ENCODE assay signal across 12 cellular contexts in the genomic region with DNA sequence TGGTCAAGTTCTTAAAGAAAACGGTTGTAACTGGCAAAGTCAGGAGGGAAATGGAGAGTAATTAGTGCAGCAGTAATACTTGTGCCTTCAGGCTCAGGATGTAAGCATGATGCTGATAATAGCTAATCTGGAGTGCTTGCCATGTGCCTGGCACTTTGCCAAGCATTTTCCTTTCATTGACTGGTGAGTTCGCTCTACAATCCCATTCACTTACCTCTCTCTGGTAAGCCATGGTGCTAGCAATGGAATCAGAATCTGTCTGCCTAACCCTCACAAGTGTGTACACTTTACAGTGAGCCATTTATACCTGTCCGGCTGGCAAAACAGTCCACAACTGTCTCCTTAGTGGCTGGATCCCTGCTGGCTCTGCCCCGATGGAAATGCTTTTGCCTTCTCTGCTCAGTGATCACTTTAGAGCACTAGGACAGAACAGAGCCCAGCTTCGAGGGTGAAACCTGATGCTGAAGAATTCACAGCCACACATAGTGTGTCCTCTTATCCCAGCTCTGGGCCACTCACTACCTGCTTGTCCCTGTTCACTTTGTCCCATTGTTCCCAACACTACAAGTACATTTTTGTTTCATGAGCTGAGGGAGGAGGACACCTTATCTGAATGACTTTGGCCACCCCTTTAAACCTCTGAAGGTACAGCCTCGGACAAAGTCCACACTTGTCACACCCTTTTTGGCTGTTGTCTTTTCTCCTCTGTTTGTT. TPM values are rescaled to one million over a fixed set of nuclear protein-coding genes. Genes with fewer than 3 reads are reported as not detected.
DNase-seq lines count a peak whose midpoint lies in the region; ATAC-seq, FAIRE-seq and TF ChIP-seq lines count a peak whose summit lies in the region.
"Had no signal": no experiment of that assay in that cellular context is flagged by ENCODE, and none has a peak within 500 bp of the region (broad histone marks: within the 10 kb centered on the region; RNA-seq: fewer than 3 reads in every experiment).

No MANE protein-coding gene starts in this region.

- TF ChIP-seq POLR2A in HepG2 (IDR thresholded peaks at IDR 0.05; ENCODE audit: insufficient read depth in 1 of 2, low read depth in 2 of 2, low read length in 2 of 2), result no peak

- TSS peak; percentile 76 for BruUV-seq in HepG2 (replicated peaks; lab: Mats Ljungman, UMichigan)

- TF ChIP-seq RAD21 in HepG2 (CRISPR knock-in tag; IDR thresholded peaks at IDR 0.05), result no peak

- FAIRE-seq in HepG2 (lab: Jason Lieb, UNC), result peak; percentile 79

- H3K79me2 ChIP-seq in HepG2 (ENCODE audit: insufficient read depth, low read length), result peaks cover 21% of the 10 kb centered on the region

- no peaks in the 10 kb centered on the region for H3K9me3 ChIP-seq in HepG2 (ENCODE audit: low read length)

- H3K36me3 ChIP-seq in HepG2 (replicated peaks in 1 of 2; ENCODE audit: control insufficient read depth in 1 of 2, insufficient read depth in 2 of 2, low read length in 2 of 2), result peaks cover 7 to 18% of the 10 kb centered on the region in 2 experiments; a peak in 4 of 5 replicates

- H3K27ac ChIP-seq in HepG2 (ENCODE audit: extremely low read length, insufficient read depth, low read length), result peak overlapping the region; percentile 80
- H3K27ac ChIP-seq: C4-2B had no signal

- no peak overlapping the region for H2AFZ ChIP-seq in HepG2 (ENCODE audit: low read length)

- no peaks in the 10 kb centered on the region for H3K27me3 ChIP-seq in HepG2 (ENCODE audit: control insufficient read depth in 1 of 2, insufficient read depth in 2 of 2, low read length in 2 of 2)

- 32% methylated on average over 6 of the region's 6 CpGs for WGBS in HepG2 (ENCODE audit: low lambda C conversion rate)

- POLR2A ChIA-PET in HepG2 (lab: Yijun Ruan, JAX), result interaction anchor here (0.9 to 2.7 kb wide), 4 partner anchors 8 to 42 kb away, joined by 3 to 26 read pairs (median 8); a partner anchor contains a TSS

- ATAC-seq in HepG2 (peak; percentile 89), GM19023 (IDR thresholded peaks at IDR 0.05; ENCODE audit: unreplicated experiment) (no peak)
- ATAC-seq: activated naive CD4-positive, alpha-beta T cell treated with anti-CD3 and anti-CD28 coated beads, Interleukin-2, amount 50 U/mL, for 72 hours had no signal

- peak; percentile 84 for DNase-seq in COLO829 (ENCODE audit: low spot score)
- peak; percentile 29 for DNase-seq in NCI-H2029 (lab: John Stamatoyannopoulos, UW)
- peak; percentile 62 for DNase-seq in astrocyte of the hippocampus (ENCODE audit: low read depth, low spot score)
- DNase-seq in HepG2 (ENCODE audit: low spot score), result peak; percentile 91
- DNase-seq in SIG-M5 (lab: John Stamatoyannopoulos, UW), result no peak
- no peak for DNase-seq in foreskin fibroblast
- DNase-seq in iPS-NIHi11 (ENCODE audit: low spot score), result no peak
- DNase-seq: mammary epithelial cell had no signal

- H3K4me2 ChIP-seq in HepG2 (ENCODE audit: low read depth, low read length), result peak overlapping the region; percentile 69

- peaks cover 40% of the 10 kb centered on the region for H3K4me1 ChIP-seq in HepG2 (ENCODE audit: insufficient read depth, low read length)

- peak overlapping the region; percentile 45 for H3K9ac ChIP-seq in HepG2 (ENCODE audit: insufficient read depth, low read depth, low read length)

- peak overlapping the region in 1 of 3 experiments; percentile 17; a peak in 1 of 6 replicates for H3K4me3 ChIP-seq in HepG2 (replicated peaks in 1 of 3; ENCODE audit: insufficient read depth in 1 of 3, low read depth in 2 of 3, low read length in 3 of 3)
- no peak overlapping the region for H3K4me3 ChIP-seq in foreskin fibroblast (ENCODE audit: low read depth in 1 of 2, low read length in 2 of 2)

- TF ChIP-seq CTCF in HepG2 (CRISPR knock-in tag; IDR thresholded peaks at IDR 0.05) (no peak), foreskin fibroblast (IDR thresholded peaks at IDR 0.05; ENCODE audit: low read depth, low read length) (no peak)

- no peaks in the 10 kb centered on the region for H4K20me1 ChIP-seq in HepG2 (ENCODE audit: insufficient read depth, low read length)

- CTCF ChIA-PET in HepG2 (lab: Yijun Ruan, JAX; ENCODE audit: low intra/inter-chr PET ratio, low total read pairs), result no interaction called here

- TF ChIP-seq EP300 in HepG2 (IDR thresholded peaks at IDR 0.05; ENCODE audit: low read depth in 2 of 2, low read length in 2 of 2), result peak in 1 of 2 experiments; percentile 72; a peak in 1 of 4 replicates
- TF ChIP-seq EP300 in HepG2 (CRISPR knock-in tag; IDR thresholded peaks at IDR 0.05; ENCODE audit: borderline replicate concordance), result no peak

- intact Hi-C loops in HepG2 (cut with micrococcal nuclease; ENCODE audit: unreplicated experiment), result loop anchor here (1.0 kb wide), 1 partner anchor 8 kb away; no protein-coding TSS in a partner anchor

- in situ Hi-C loops in HepG2 (cut with HindIII; ENCODE audit: extremely low pct_ligation_motif_present, low pct_unique_long_range_greater_than_20kb), result no loop called here

TF ChIP-seq in HepG2, 621 proteins besides CTCF, POLR2A, EP300 and RAD21 (continues in another document):
- TF ChIP-seq, protein P1, sequence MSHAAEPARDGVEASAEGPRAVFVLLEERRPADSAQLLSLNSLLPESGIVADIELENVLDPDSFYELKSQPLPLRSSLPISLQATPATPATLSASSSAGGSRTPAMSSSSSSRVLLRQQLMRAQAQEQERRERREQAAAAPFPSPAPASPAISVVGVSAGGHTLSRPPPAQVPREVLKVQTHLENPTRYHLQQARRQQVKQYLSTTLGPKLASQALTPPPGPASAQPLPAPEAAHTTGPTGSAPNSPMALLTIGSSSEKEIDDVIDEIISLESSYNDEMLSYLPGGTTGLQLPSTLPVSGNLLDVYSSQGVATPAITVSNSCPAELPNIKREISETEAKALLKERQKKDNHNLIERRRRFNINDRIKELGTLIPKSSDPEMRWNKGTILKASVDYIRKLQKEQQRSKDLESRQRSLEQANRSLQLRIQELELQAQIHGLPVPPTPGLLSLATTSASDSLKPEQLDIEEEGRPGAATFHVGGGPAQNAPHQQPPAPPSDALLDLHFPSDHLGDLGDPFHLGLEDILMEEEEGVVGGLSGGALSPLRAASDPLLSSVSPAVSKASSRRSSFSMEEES (CRISPR knock-in tag; IDR thresholded peaks at IDR 0.05), result no peak
- TF ChIP-seq PLRG1 (conservative IDR thresholded peaks at IDR 0.05), result no peak

RNA-seq across cellular contexts. Expression of a gene that starts 10.3 kb away (rescaled TPM):
- 76.4 and 111 TPM in 2 replicates for total RNA-seq in HepG2 (2016; rRNA removed; fragmentation: Illumina TruSeq; extraction: Trizol)
- total RNA-seq in HepG2 (2016; cell fraction: cytosol; rRNA removed; fragmentation: Illumina TruSeq; extraction: Trizol; ENCODE audit: low read depth), result 15.1 and 16.0 TPM in 2 replicates
- total RNA-seq in HepG2 (2016; cell fraction: insoluble cytoplasmic fraction; rRNA removed; fragmentation: Illumina TruSeq; extraction: Trizol), result 75.0 and 101 TPM in 2 replicates
- total RNA-seq in HepG2 (2016; cell fraction: membrane; rRNA removed; fragmentation: Illumina TruSeq; extraction: Trizol), result 70.4 and 71.1 TPM in 2 replicates
- total RNA-seq in HepG2 (2016; cell fraction: nucleus; rRNA removed; fragmentation: Illumina TruSeq; extraction: Trizol), result 31.5 and 40.8 TPM in 2 replicates
- polyA plus RNA-seq in HepG2 (2011; rRNA removed), result 43.4 and 49.6 TPM in 2 replicates
- 28.8 and 41.5 TPM in 2 replicates for polyA plus RNA-seq in HepG2 (2011; cell fraction: cytosol; rRNA removed)
- 7.9 and 12.2 TPM in 2 replicates for polyA plus RNA-seq in HepG2 (2011; cell fraction: nucleus; rRNA removed)
- 36.9 and 37.1 TPM in 2 replicates for polyA plus RNA-seq in HepG2 (2012)
- polyA plus RNA-seq in HepG2 (2016; cell fraction: cytosol; fragmentation: Illumina TruSeq; extraction: Trizol; ENCODE audit: low read depth), result 12.6 and 13.2 TPM in 2 replicates
- polyA plus RNA-seq in HepG2 (2016; cell fraction: insoluble cytoplasmic fraction; fragmentation: Illumina TruSeq; extraction: Trizol; ENCODE audit: low read depth), result 98.0 and 106 TPM in 2 replicates
- 44.2 and 48.2 TPM in 2 replicates for polyA plus RNA-seq in HepG2 (2016; cell fraction: membrane; fragmentation: Illumina TruSeq; extraction: Trizol; ENCODE audit: low read depth)
- 52.2 and 55.5 TPM in 2 replicates for polyA plus RNA-seq in HepG2 (2016; cell fraction: nucleus; fragmentation: Illumina TruSeq; extraction: Trizol; ENCODE audit: insufficient read depth, low read depth)
- polyA minus RNA-seq in HepG2 (2011; rRNA and poly(A)+ RNA removed; ENCODE audit: low replicate concordance), result 53.5 and 120 TPM in 2 replicates
- 49.6 and 77.6 TPM in 2 replicates for polyA minus RNA-seq in HepG2 (2011; cell fraction: cytosol; rRNA and poly(A)+ RNA removed)
- polyA minus RNA-seq in HepG2 (2011; cell fraction: nucleus; rRNA and poly(A)+ RNA removed), result 13.8 and 19.5 TPM in 2 replicates

RNA-seq across cellular contexts. Expression of a gene that starts 10.9 kb away (rescaled TPM):
- not detected in 2 replicates for total RNA-seq in HepG2 (2016; rRNA removed; fragmentation: Illumina TruSeq; extraction: Trizol)
- total RNA-seq in HepG2 (2016; cell fraction: cytosol; rRNA removed; fragmentation: Illumina TruSeq; extraction: Trizol; ENCODE audit: low read depth), result not detected in 2 replicates
- total RNA-seq in HepG2 (2016; cell fraction: insoluble cytoplasmic fraction; rRNA removed; fragmentation: Illumina TruSeq; extraction: Trizol), result not detected in 2 replicates
- not detected in 2 replicates for total RNA-seq in HepG2 (2016; cell fraction: membrane; rRNA removed; fragmentation: Illumina TruSeq; extraction: Trizol)
- total RNA-seq in HepG2 (2016; cell fraction: nucleus; rRNA removed; fragmentation: Illumina TruSeq; extraction: Trizol), result not detected in 2 replicates
- polyA plus RNA-seq in HepG2 (2011; rRNA removed), result not detected in 2 replicates
- not detected in 2 replicates for polyA plus RNA-seq in HepG2 (2011; cell fraction: cytosol; rRNA removed)
- not detected in 2 replicates for polyA plus RNA-seq in HepG2 (2011; cell fraction: nucleus; rRNA removed)
- not detected in 2 replicates for polyA plus RNA-seq in HepG2 (2012)
- polyA plus RNA-seq in HepG2 (2016; cell fraction: cytosol; fragmentation: Illumina TruSeq; extraction: Trizol; ENCODE audit: low read depth), result not detected in 2 replicates
- polyA plus RNA-seq in HepG2 (2016; cell fraction: insoluble cytoplasmic fraction; fragmentation: Illumina TruSeq; extraction: Trizol; ENCODE audit: low read depth), result not detected in 2 replicates
- not detected in 2 replicates for polyA plus RNA-seq in HepG2 (2016; cell fraction: membrane; fragmentation: Illumina TruSeq; extraction: Trizol; ENCODE audit: low read depth)
- polyA plus RNA-seq in HepG2 (2016; cell fraction: nucleus; fragmentation: Illumina TruSeq; extraction: Trizol; ENCODE audit: insufficient read depth, low read depth), result not detected in 2 replicates
- polyA minus RNA-seq in HepG2 (2011; rRNA and poly(A)+ RNA removed; ENCODE audit: low replicate concordance), result 1.2 TPM in 1 of 2 replicates, not detected in the other
- not detected in 2 replicates for polyA minus RNA-seq in HepG2 (2011; cell fraction: cytosol; rRNA and poly(A)+ RNA removed)
- polyA minus RNA-seq in HepG2 (2011; cell fraction: nucleus; rRNA and poly(A)+ RNA removed), result not detected in 2 replicates
- total RNA-seq: mammary epithelial cell had no signal
- polyA plus RNA-seq: esophagus had no signal

Comparison
In these comparisons a context has a peak if more than half of its experiments do, and no peak if none do; other contexts are left out.
1. DNase-seq: peak in COLO829 (single experiment), NCI-H2029 (single experiment), astrocyte of the hippocampus (single experiment) and HepG2 (single experiment); none in SIG-M5 (single experiment), foreskin fibroblast (0 of 2) and iPS-NIHi11 (single experiment).